ENCODE assay signal across 10 cellular contexts in genomic region chr4:158624889-158625478, GRCh38. TPM values are rescaled to one million over a fixed set of nuclear protein-coding genes. Genes with fewer than 3 reads are reported as not detected.
A peak's percentile ranks its signal among the peaks of the same experiment; 100 is the strongest.
DNase-seq lines count a peak whose midpoint lies in the region; ATAC-seq lines count a peak whose summit lies in the region.
"Had no signal": no experiment of that assay in that cellular context is flagged by ENCODE, and none has a peak within 500 bp of the region (broad histone marks: within the 10 kb centered on the region; RNA-seq: fewer than 3 reads in every experiment).

No MANE protein-coding gene starts in this region.

- no peaks in the 10 kb centered on the region for H3K4me1 Mint-ChIP-seq in activated naive CD4-positive, alpha-beta T cell treated with anti-CD3 and anti-CD28 coated beads, Interleukin-2, amount 10 ng/mL, durations not matched to agents 7 days and 5 days

- H3K4me3 ChIP-seq in NT2/D1 (ENCODE audit: insufficient read length, low read depth), result no peak overlapping the region

- H3K9me3 Mint-ChIP-seq in activated naive CD4-positive, alpha-beta T cell treated with anti-CD3 and anti-CD28 coated beads, Interleukin-2, amount 10 ng/mL, durations not matched to agents 7 days and 5 days, result no peaks in the 10 kb centered on the region
- H3K9me3 Mint-ChIP-seq: stimulated activated naive CD8-positive, alpha-beta T cell treated with anti-CD3 and anti-CD28 coated beads, Interleukin-15, Interleukin-2, amounts not matched to agents 100 ng/mL and 50 ng/mL, for 24 hours had no signal

- CTCF ChIA-PET in activated naive CD4-positive, alpha-beta T cell treated with anti-CD3 and anti-CD28 coated beads, Interleukin-2, amount 10 ng/mL, durations not matched to agents 7 days and 5 days (lab: Charles Lee), result interaction anchor here (0.6 to 2.6 kb wide), 3 partner anchors 17 to 364 kb away, joined by 3 to 6 read pairs (median 4); no protein-coding TSS in a partner anchor

- no peaks in the 10 kb centered on the region for H3K9me3 ChIP-seq in NT2/D1 (ENCODE audit: insufficient read depth, low read length)

- DNase-seq in GDM1 (lab: John Stamatoyannopoulos, UW) (peak; percentile 1), HPDE6-E6E7 (ENCODE audit: extremely low spot score) (peak; percentile 20), NT2/D1 (ENCODE audit: low read depth, low spot score) (peak; percentile 42), dermis microvascular lymphatic vessel endothelial cell (ENCODE audit: low read depth in 2 of 2) (peak; percentile 50 to 62), medulla oblongata (ENCODE audit: extremely low spot score) (peak; percentile 78)
- DNase-seq in activated naive CD4-positive, alpha-beta T cell treated with anti-CD3 and anti-CD28 coated beads, Interleukin-2, amount 10 ng/mL, durations not matched to agents 7 days and 5 days, result no peak
- no peak for DNase-seq in stimulated activated naive CD4-positive, alpha-beta T cell treated with Interleukin-2 at 50 U/mL for 16 hours (lab: John Stamatoyannopoulos, UW)

- H3K4me3 Mint-ChIP-seq in activated naive CD4-positive, alpha-beta T cell treated with anti-CD3 and anti-CD28 coated beads, Interleukin-2, amount 10 ng/mL, durations not matched to agents 7 days and 5 days, result no peak overlapping the region
- H3K4me3 Mint-ChIP-seq: activated naive CD8-positive, alpha-beta T cell; stimulated activated naive CD8-positive, alpha-beta T cell treated with anti-CD3 and anti-CD28 coated beads, Interleukin-15, Interleukin-2, amounts not matched to agents 100 ng/mL and 50 ng/mL, for 24 hours had no signal

- H3K27me3 ChIP-seq in NT2/D1 (ENCODE audit: insufficient read depth, insufficient read length), result no peaks in the 10 kb centered on the region

- no peaks in the 10 kb centered on the region for H3K4me1 ChIP-seq in NT2/D1 (ENCODE audit: insufficient read depth, insufficient read length)

- no peaks in the 10 kb centered on the region for H3K36me3 ChIP-seq in NT2/D1 (ENCODE audit: insufficient read depth, insufficient read length, low read length)

- no peak overlapping the region for H3K9ac ChIP-seq in NT2/D1 (ENCODE audit: insufficient read length, low read depth)

- H3K27me3 Mint-ChIP-seq in activated naive CD4-positive, alpha-beta T cell treated with anti-CD3 and anti-CD28 coated beads, Interleukin-2, amount 10 ng/mL, durations not matched to agents 7 days and 5 days, result no peaks in the 10 kb centered on the region

- H3K36me3 Mint-ChIP-seq in activated naive CD4-positive, alpha-beta T cell treated with anti-CD3 and anti-CD28 coated beads, Interleukin-2, amount 10 ng/mL, durations not matched to agents 7 days and 5 days, result no peaks in the 10 kb centered on the region
- H3K36me3 Mint-ChIP-seq: activated naive CD8-positive, alpha-beta T cell had no signal

- H3K27ac Mint-ChIP-seq in activated naive CD4-positive, alpha-beta T cell treated with anti-CD3 and anti-CD28 coated beads, Interleukin-2, amount 10 ng/mL, durations not matched to agents 7 days and 5 days, result no peak overlapping the region
- H3K27ac Mint-ChIP-seq: activated naive CD8-positive, alpha-beta T cell; stimulated activated naive CD8-positive, alpha-beta T cell treated with anti-CD3 and anti-CD28 coated beads, Interleukin-15, Interleukin-2, amounts not matched to agents 100 ng/mL and 50 ng/mL, for 24 hours had no signal

- peak; percentile 94 for ATAC-seq in GM21529 (IDR thresholded peaks at IDR 0.05; ENCODE audit: unreplicated experiment)

RNA-seq across cellular contexts. Expression of gene C4orf46, which starts 46.7 kb away (rescaled TPM):
- 6.6 and 9.4 TPM in 2 replicates for total RNA-seq in dermis microvascular lymphatic vessel endothelial cell

RNA-seq across cellular contexts. Expression of gene ETFDH, which starts 47.1 kb away (rescaled TPM):
- total RNA-seq in dermis microvascular lymphatic vessel endothelial cell, result 11.1 and 12.3 TPM in 2 replicates

Comparison
In these comparisons a context has a peak if more than half of its experiments do, and no peak if none do; other contexts are left out.
1. DNase-seq: peak in GDM1 (single experiment), HPDE6-E6E7 (single experiment), NT2/D1 (single experiment), dermis microvascular lymphatic vessel endothelial cell (2 of 2) and medulla oblongata (single experiment); none in activated naive CD4-positive, alpha-beta T cell treated with anti-CD3 and anti-CD28 coated beads, Interleukin-2, amount 10 ng/mL, durations not matched to agents 7 days and 5 days (single experiment) and stimulated activated naive CD4-positive, alpha-beta T cell treated with Interleukin-2 at 50 U/mL for 16 hours (single experiment).